ENCODE assay signal across 8 cellular contexts in the genomic region with DNA sequence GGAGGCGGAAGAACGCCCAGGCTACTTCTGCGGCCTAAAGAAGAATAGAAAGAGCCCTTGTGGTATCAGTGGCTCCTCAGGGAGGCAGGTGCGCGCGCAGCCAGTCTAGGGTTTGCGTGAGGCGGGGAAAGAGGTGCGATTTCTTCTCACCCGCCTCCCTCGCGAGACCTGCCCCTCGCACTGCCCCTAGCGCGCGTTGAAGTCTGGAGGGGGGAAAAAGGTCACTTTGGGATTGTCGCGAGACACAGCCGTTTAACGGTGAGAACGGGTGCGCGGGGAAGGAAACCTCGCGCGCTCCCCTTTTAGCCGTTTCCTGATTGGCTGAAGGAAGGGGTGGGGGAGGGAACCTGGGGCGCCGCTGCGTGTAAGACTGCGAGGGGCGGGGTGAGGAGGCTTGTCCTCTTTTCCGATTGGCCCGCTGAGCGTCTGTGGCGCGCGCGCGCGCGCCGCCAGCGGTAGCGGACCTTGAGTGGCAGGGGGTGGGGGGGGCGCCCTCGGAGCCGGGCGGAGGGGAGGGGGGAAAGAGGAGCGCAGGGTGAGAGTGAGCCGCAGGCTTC. TPM values are rescaled to one million over a fixed set of nuclear protein-coding genes. Genes with fewer than 3 reads are reported as not detected.
DNase-seq lines count a peak whose midpoint lies in the region; ATAC-seq and TF ChIP-seq lines count a peak whose summit lies in the region.

A gene with protein sequence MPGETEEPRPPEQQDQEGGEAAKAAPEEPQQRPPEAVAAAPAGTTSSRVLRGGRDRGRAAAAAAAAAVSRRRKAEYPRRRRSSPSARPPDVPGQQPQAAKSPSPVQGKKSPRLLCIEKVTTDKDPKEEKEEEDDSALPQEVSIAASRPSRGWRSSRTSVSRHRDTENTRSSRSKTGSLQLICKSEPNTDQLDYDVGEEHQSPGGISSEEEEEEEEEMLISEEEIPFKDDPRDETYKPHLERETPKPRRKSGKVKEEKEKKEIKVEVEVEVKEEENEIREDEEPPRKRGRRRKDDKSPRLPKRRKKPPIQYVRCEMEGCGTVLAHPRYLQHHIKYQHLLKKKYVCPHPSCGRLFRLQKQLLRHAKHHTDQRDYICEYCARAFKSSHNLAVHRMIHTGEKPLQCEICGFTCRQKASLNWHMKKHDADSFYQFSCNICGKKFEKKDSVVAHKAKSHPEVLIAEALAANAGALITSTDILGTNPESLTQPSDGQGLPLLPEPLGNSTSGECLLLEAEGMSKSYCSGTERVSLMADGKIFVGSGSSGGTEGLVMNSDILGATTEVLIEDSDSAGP (plus strand): TSS at position 429 of the 557 bp plus-strand sequence. CDS start 219 bp downstream, outside the sequence.

- no peaks in the 10 kb centered on the region for H3K36me3 ChIP-seq in upper lobe of right lung

- H3K4me1 Mint-ChIP-seq in progenitor cell of endocrine pancreas (ENCODE audit: low read depth), result peaks cover 32% of the 10 kb centered on the region

- in situ Hi-C loops in GM13976 (cut with MboI; ENCODE audit: low sequenced_read_pairs, unreplicated experiment), result no loop called here

- H3K27ac Mint-ChIP-seq in progenitor cell of endocrine pancreas, result peak within 1 kb of the TSS; percentile 100

- intact Hi-C loops in T-helper 2 cell treated with Interferon-gamma antibody and Interleukin-4, amounts not matched to agents 100 ng/mL and 5 ng/mL, for 36 hours (cut with micrococcal nuclease), result loop anchor here (1.0 to 5.0 kb wide), 15 partner anchors 39 to 1253 kb away; a partner anchor contains a TSS
- intact Hi-C loops in left ventricle myocardium superior (cut with micrococcal nuclease), result loop anchor here (10.0 kb wide), 1 partner anchor 46 kb away; a partner anchor contains a TSS
- intact Hi-C loops in upper lobe of right lung (cut with DNase I), result no loop called here

- H3K9me3 Mint-ChIP-seq in progenitor cell of endocrine pancreas (ENCODE audit: low read depth), result no peaks in the 10 kb centered on the region

- H3K27ac ChIP-seq in angular gyrus (ENCODE audit: low read depth, low read length) (peak within 1 kb of the TSS; percentile 97), upper lobe of right lung (peak within 1 kb of the TSS; percentile 100)

- H3K36me3 Mint-ChIP-seq in progenitor cell of endocrine pancreas (ENCODE audit: insufficient read depth), result no peaks in the 10 kb centered on the region

- H3K4me3 Mint-ChIP-seq in progenitor cell of endocrine pancreas (ENCODE audit: low read depth), result peak within 1 kb of the TSS; percentile 99

- H3K4me3 ChIP-seq in upper lobe of right lung, result peak within 1 kb of the TSS; percentile 94

- no peak for TF ChIP-seq CTCF in GM13976 (IDR thresholded peaks at IDR 0.05; ENCODE audit: borderline replicate concordance, control extremely low read depth, extremely low read depth, insufficient read depth, missing control alignments)
- TF ChIP-seq CTCF in progenitor cell of endocrine pancreas (IDR thresholded peaks at IDR 0.05; ENCODE audit: unreplicated experiment), result no peak
- TF ChIP-seq CTCF in upper lobe of right lung (IDR thresholded peaks at IDR 0.05), result no peak

- DNase-seq in GM13976 (ENCODE audit: low spot score), result peak; percentile 90
- peak; percentile 99 to 100 for DNase-seq in NCI-H1930 (lab: John Stamatoyannopoulos, UW)
- peak; percentile 98 for DNase-seq in left ventricle myocardium superior
- DNase-seq in progenitor cell of endocrine pancreas (ENCODE audit: low spot score, unreplicated experiment), result peak; percentile 94
- peak; percentile 98 for DNase-seq in upper lobe of right lung

- peaks cover 56% of the 10 kb centered on the region for H3K4me1 ChIP-seq in upper lobe of right lung

- no peaks in the 10 kb centered on the region for H3K27me3 ChIP-seq in upper lobe of right lung

- no peaks in the 10 kb centered on the region for H3K27me3 Mint-ChIP-seq in progenitor cell of endocrine pancreas

- no peaks in the 10 kb centered on the region for H3K9me3 ChIP-seq in upper lobe of right lung

- ATAC-seq in HG02885 (IDR thresholded peaks at IDR 0.05; ENCODE audit: poor library complexity, unreplicated experiment) (peak; percentile 40), left ventricle myocardium superior (peak; percentile 85), upper lobe of right lung (peak; percentile 90)

RNA-seq across cellular contexts. Expression of the gene that starts here (rescaled TPM):
- 56.5 and 57.4 TPM in 2 replicates for total RNA-seq in T-helper 2 cell treated with Interferon-gamma antibody and Interleukin-4, amounts not matched to agents 100 ng/mL and 5 ng/mL, for 36 hours
- total RNA-seq in left ventricle myocardium superior (64.4 TPM), progenitor cell of endocrine pancreas (48.3 and 51.2 TPM in 2 replicates), upper lobe of right lung (48.3 TPM)

Comparison
In these comparisons a context has a peak if more than half of its experiments do, and no peak if none do; other contexts are left out.
1. Peak in every context shown above with its lines: DNase-seq, ATAC-seq, H3K4me3 ChIP-seq and H3K27ac ChIP-seq.
2. ATAC-seq: peak in every context shown above with its lines; median percentile 90 in upper lobe of right lung; 85 in left ventricle myocardium superior; 40 in HG02885.